ENCODE assay signal across 8 cellular contexts in the genomic region with DNA sequence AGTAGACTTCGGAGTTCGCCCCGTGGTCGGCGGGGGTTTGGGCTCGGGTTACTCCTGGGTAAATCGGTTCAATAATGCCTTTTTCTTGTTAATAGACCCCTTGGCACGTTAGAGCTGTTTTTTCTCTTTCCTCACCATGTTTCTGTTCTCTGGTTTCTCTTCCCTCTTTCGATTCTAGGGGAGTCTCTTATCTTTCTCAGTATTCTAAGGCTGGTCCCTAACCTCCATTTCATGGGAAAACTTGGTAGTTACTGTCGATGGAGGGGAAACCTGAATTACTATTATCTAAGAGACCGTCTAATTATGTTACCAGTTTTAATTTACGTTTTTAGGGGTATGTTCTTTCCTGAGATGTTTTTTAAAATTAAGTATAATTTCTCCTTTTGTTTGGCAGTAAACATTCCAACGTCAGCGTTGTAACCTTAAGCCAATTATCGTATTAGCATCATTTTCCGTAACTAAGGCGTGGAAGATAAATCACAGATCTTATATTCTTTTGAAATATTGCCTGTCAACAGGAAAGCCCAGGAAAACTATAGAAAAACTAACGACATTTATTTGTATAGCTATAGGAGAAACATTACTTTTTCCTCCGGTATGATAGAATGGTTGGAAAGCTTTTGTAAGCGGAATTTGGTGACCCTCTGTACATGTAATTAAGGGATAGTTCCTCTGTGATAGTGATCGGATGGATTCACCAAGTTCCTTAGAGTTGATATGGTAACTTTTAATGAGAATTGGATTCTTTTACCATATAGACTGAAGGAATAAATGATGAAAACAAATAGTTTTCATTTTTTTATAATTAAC. TPM values are rescaled to one million over a fixed set of nuclear protein-coding genes. Genes with fewer than 3 reads are reported as not detected.
DNase-seq lines count a peak whose midpoint lies in the region; ATAC-seq, FAIRE-seq and TF ChIP-seq lines count a peak whose summit lies in the region.

No MANE protein-coding gene starts in this region.

- peaks cover 2% of the 10 kb centered on the region for H3K9me3 Mint-ChIP-seq in Caco-2 (ENCODE audit: unreplicated experiment)

- H3K27ac Mint-ChIP-seq in Caco-2 (ENCODE audit: unreplicated experiment) = peak overlapping the region; percentile 97

- no peak for TF ChIP-seq EP300 in K562 (IDR thresholded peaks at IDR 0.05; ENCODE audit: low read length)

- peaks cover 14% of the 10 kb centered on the region; the same call in 1 of the 2 replicates for H3K4me1 ChIP-seq in Caco-2
- H3K4me1 ChIP-seq in K562 (replicated peaks in 1 of 2; ENCODE audit: control insufficient read depth in 2 of 2, insufficient read depth in 2 of 2, low read length in 2 of 2) = peaks cover 3 to 9% of the 10 kb centered on the region in 2 experiments; a peak in 4 of 5 replicates
- peaks cover 9 to 37% of the 10 kb centered on the region in 2 donors for H3K4me1 ChIP-seq in left lung
- H3K4me1 ChIP-seq in thymus (ENCODE audit: control insufficient read depth, insufficient read depth, low read length) = peaks cover 9% of the 10 kb centered on the region

- POLR2A ChIA-PET in Caco-2 (lab: Charles Lee) (interaction anchor here (0.6 to 1.4 kb wide), 11 partner anchors 8 to 648 kb away, joined by 3 to 14 read pairs (median 7); a partner anchor contains a TSS), K562 (lab: Yijun Ruan, JAX) (interaction anchor here (0.7 to 1.6 kb wide), 7 partner anchors 8 to 85 kb away, joined by 3 to 8 read pairs (median 3); no protein-coding TSS in a partner anchor)

- ATAC-seq in GM21423 (IDR thresholded peaks at IDR 0.05; ENCODE audit: unreplicated experiment) = peak; percentile 21
- ATAC-seq in K562 = peak; percentile 45
- peak; percentile 30 for ATAC-seq in left lung

- in situ Hi-C loops in K562 (cut with MboI) = loop anchor here (25.0 kb wide), 2 partner anchors 637 to 1012 kb away; a partner anchor contains a TSS

- H3K36me3 Mint-ChIP-seq in Caco-2 (ENCODE audit: insufficient read depth, unreplicated experiment) = peaks cover 33% of the 10 kb centered on the region

- H3K4me1 Mint-ChIP-seq in Caco-2 (ENCODE audit: low read depth, unreplicated experiment) = peaks cover 26% of the 10 kb centered on the region

- no peak for TF ChIP-seq POLR2A in K562 (conservative IDR thresholded peaks at IDR 0.05)

- H3K27me3 Mint-ChIP-seq in Caco-2 (ENCODE audit: insufficient read depth, unreplicated experiment) = no peaks in the 10 kb centered on the region

- no peak for TF ChIP-seq RAD21 in K562 (CRISPR knock-in tag; conservative IDR thresholded peaks at IDR 0.05 in 1 of 2, IDR thresholded peaks at IDR 0.05 in 1 of 2)

- DNase-seq in Caco-2 (no peak), LNCaP clone FGC (ENCODE audit: low read depth) (no peak), K562 (ENCODE audit: extremely low read depth in 1 of 4, low spot score in 3 of 4) (no peak), left lung (no peak), NCI-H1092 treated with DMSO at 0.1 percent for 48 hours (lab: John Stamatoyannopoulos, UW) (no peak), NCI-H1048 (lab: John Stamatoyannopoulos, UW) (no peak)

- H3K9me3 ChIP-seq in Caco-2 (no peaks in the 10 kb centered on the region), K562 (replicated peaks; ENCODE audit: control insufficient read depth, insufficient read depth, low read depth, low read length) (no peaks in the 10 kb centered on the region), left lung (peaks cover 0 to 4% of the 10 kb centered on the region in 2 donors), thymus (ENCODE audit: control insufficient read depth) (peaks cover 1% of the 10 kb centered on the region)

- H4K20me1 ChIP-seq in K562 (replicated peaks; ENCODE audit: control insufficient read depth, insufficient read depth, low read length) = peaks cover 12% of the 10 kb centered on the region; the same call in 1 of the 2 replicates

- CTCF ChIA-PET in Caco-2 (lab: Charles Lee) = interaction anchor here (1.0 to 1.6 kb wide), 3 partner anchors 9 to 166 kb away, joined by 3 to 6 read pairs (median 3); no protein-coding TSS in a partner anchor
- CTCF ChIA-PET in K562 (lab: Yijun Ruan, JAX; ENCODE audit: low intra/inter-chr PET ratio) = no interaction called here

- H2AFZ ChIP-seq in K562 (ENCODE audit: low read depth, low read length) = peak overlapping the region; percentile 88

- H3K9me1 ChIP-seq in K562 (ENCODE audit: control insufficient read depth, insufficient read depth, low read length) = no peaks in the 10 kb centered on the region

- H3K36me3 ChIP-seq in Caco-2 (ENCODE audit: control insufficient read depth, insufficient read depth, low read length) (no peaks in the 10 kb centered on the region), K562 (ENCODE audit: control insufficient read depth, insufficient read depth, low read length) (peaks cover 25% of the 10 kb centered on the region; the same call in 2 of the 3 replicates), left lung (no peaks in the 10 kb centered on the region), thymus (ENCODE audit: control insufficient read depth, insufficient read depth) (no peaks in the 10 kb centered on the region)

- no peaks in the 10 kb centered on the region for H3K27me3 ChIP-seq in Caco-2 (replicated peaks; ENCODE audit: control insufficient read depth, insufficient read depth, low read length)
- no peaks in the 10 kb centered on the region for H3K27me3 ChIP-seq in K562 (ENCODE audit: control insufficient read depth in 2 of 2, insufficient read depth in 2 of 2, low read length in 2 of 2)
- H3K27me3 ChIP-seq in left lung = no peaks in the 10 kb centered on the region
- no peaks in the 10 kb centered on the region for H3K27me3 ChIP-seq in thymus (ENCODE audit: control insufficient read depth, insufficient read depth)

- H3K4me3 Mint-ChIP-seq in Caco-2 (ENCODE audit: unreplicated experiment) = peak overlapping the region; percentile 90

- peak overlapping the region; percentile 85 for H3K4me3 ChIP-seq in Caco-2 (ENCODE audit: low read depth, low read length)
- H3K4me3 ChIP-seq in LNCaP clone FGC (ENCODE audit: low read depth, low read length) = peak overlapping the region; percentile 93
- peak overlapping the region; percentile 94 for H3K4me3 ChIP-seq in K562
- peak overlapping the region; percentile 72 to 88 for H3K4me3 ChIP-seq in left lung
- H3K4me3 ChIP-seq in thymus (ENCODE audit: low read length) = peak overlapping the region; percentile 99

- H3K79me2 ChIP-seq in K562 (ENCODE audit: control insufficient read depth, insufficient read depth, low read length) = peaks cover 66% of the 10 kb centered on the region

- WGBS in K562 (ENCODE audit: insufficient coverage, low coverage, missing lambda C conversion rate) = under 1% methylated on average over 21 of the region's 21 CpGs
- WGBS in thymus = 10% methylated on average over 21 of the region's 21 CpGs

- H3K27ac ChIP-seq in K562 (ENCODE audit: extremely low read depth, low read depth, low read length) (peak overlapping the region; percentile 98), left lung (peak overlapping the region; percentile 96 to 97), thymus (ENCODE audit: low read depth) (peak overlapping the region; percentile 98)

- BruUV-seq in Caco-2 (replicated peaks; lab: Mats Ljungman, UMichigan) (TSS peak; percentile 56), K562 (replicated peaks; lab: Mats Ljungman, UMichigan) (TSS peak; percentile 51)

- TF ChIP-seq CTCF in Caco-2 (IDR thresholded peaks at IDR 0.05; ENCODE audit: insufficient read depth in 1 of 2, low read depth in 1 of 2, low read length in 1 of 2, severe bottlenecking in 1 of 2, unreplicated experiment in 1 of 2) (no peak), LNCaP clone FGC (IDR thresholded peaks at IDR 0.05; ENCODE audit: control insufficient read depth, extremely low read depth, insufficient read depth) (no peak), K562 (IDR thresholded peaks at IDR 0.05 in 2 of 3, conservative IDR thresholded peaks at IDR 0.05 in 1 of 3; ENCODE audit: insufficient read depth in 2 of 3, low read depth in 1 of 3, low read length in 3 of 3) (no peak), left lung (IDR thresholded peaks at IDR 0.05) (no peak)

- intact Hi-C loops in Caco-2 (cut with micrococcal nuclease; ENCODE audit: unreplicated experiment) (no loop called here), K562 (cut with micrococcal nuclease) (no loop called here), left lung (cut with DNase I) (no loop called here)

- H3K9ac ChIP-seq in K562 (ENCODE audit: insufficient read depth in 1 of 2, low read depth in 2 of 2, low read length in 2 of 2) = peak overlapping the region; percentile 94 to 98

- peak overlapping the region; percentile 92 for H3K4me2 ChIP-seq in K562 (ENCODE audit: insufficient read depth, low read length)

- FAIRE-seq in K562 (lab: Jason Lieb, UNC) = no peak

RNA-seq across cellular contexts. Expression of a gene that starts 0.8 kb away (rescaled TPM):
- total RNA-seq in Caco-2 (2022) = 47.7 and 49.7 TPM in 2 replicates
- total RNA-seq in K562 (2011; cell fraction: chromatin; rRNA removed; ENCODE audit: low replicate concordance) = 60.1 and 247 TPM in 2 replicates
- 31.5 and 53.6 TPM in 2 replicates for total RNA-seq in K562 (2011; cell fraction: nucleolus; rRNA removed)
- total RNA-seq in K562 (2011; cell fraction: nucleoplasm; rRNA removed) = 61.0 and 72.3 TPM in 2 replicates
- total RNA-seq in K562 (2014; rRNA removed) = 23.6 and 26.3 TPM in 2 replicates
- 38.8 and 43.3 TPM in 2 replicates for total RNA-seq in K562 (2014; rRNA removed; fragmentation: Illumina TruSeq; extraction: Trizol)
- total RNA-seq in K562 (2015; rRNA removed; fragmentation: Illumina TruSeq; extraction: Trizol) = 36.6 and 39.3 TPM in 2 replicates
- total RNA-seq in K562 (2021) = 28.8 and 30.5 TPM in 2 replicates
- polyA plus RNA-seq in K562 (2011; rRNA removed) = 70.7 and 86.7 TPM in 2 replicates
- 6.4 and 18.1 TPM in 2 replicates for polyA plus RNA-seq in K562 (2011; cell fraction: cytosol; rRNA removed)
- polyA plus RNA-seq in K562 (2011; cell fraction: nucleus; rRNA removed) = 204 and 470 TPM in 2 replicates
- polyA plus RNA-seq in K562 (2012) = 17.4 and 43.5 TPM in 2 replicates
- 24.5 and 26.7 TPM in 2 replicates for polyA plus RNA-seq in K562 (2014; fragmentation: Illumina TruSeq; extraction: Trizol)
- polyA plus RNA-seq in K562 (2014; fragmentation: Nextera tagmentation; extraction: Ambion mirVana) = 1 to 10 TPM; 6.6 to 9.7 TPM
- polyA plus RNA-seq in K562 (2014; rRNA removed) = 32.0 and 39.5 TPM in 2 replicates
- 100.0 and 114 TPM in 2 replicates for polyA minus RNA-seq in K562 (2011; rRNA and poly(A)+ RNA removed)
- polyA minus RNA-seq in K562 (2011; cell fraction: cytosol; rRNA and poly(A)+ RNA removed) = 19.3 and 23.9 TPM in 2 replicates
- 87.2 and 200 TPM in 2 replicates for polyA minus RNA-seq in K562 (2011; cell fraction: nucleus; rRNA and poly(A)+ RNA removed)
- 10 to 100 TPM; 24.2 to 29.1 TPM for total RNA-seq in left lung
- polyA plus RNA-seq in thymus = 15.0 TPM

RNA-seq across cellular contexts. Expression of a gene that starts 15.1 kb away (rescaled TPM):
- total RNA-seq in Caco-2 (2022) = 3.3 and 3.6 TPM in 2 replicates
- 2.4 and 3.3 TPM in 2 replicates for total RNA-seq in K562 (2011; cell fraction: chromatin; rRNA removed; ENCODE audit: low replicate concordance)
- 1.4 and 2.3 TPM in 2 replicates for total RNA-seq in K562 (2011; cell fraction: nucleolus; rRNA removed)
- 3.1 and 3.2 TPM in 2 replicates for total RNA-seq in K562 (2011; cell fraction: nucleoplasm; rRNA removed)
- 1.6 and 2.5 TPM in 2 replicates for total RNA-seq in K562 (2014; rRNA removed)
- total RNA-seq in K562 (2014; rRNA removed; fragmentation: Illumina TruSeq; extraction: Trizol) = 1.3 and 1.7 TPM in 2 replicates
- total RNA-seq in K562 (2015; rRNA removed; fragmentation: Illumina TruSeq; extraction: Trizol) = 1.4 and 1.5 TPM in 2 replicates
- 3.0 TPM in 2 replicates for total RNA-seq in K562 (2021)
- 0.84 and 0.91 TPM in 2 replicates for polyA plus RNA-seq in K562 (2011; rRNA removed)
- 0.66 and 1.0 TPM in 2 replicates for polyA plus RNA-seq in K562 (2011; cell fraction: cytosol; rRNA removed)
- polyA plus RNA-seq in K562 (2011; cell fraction: nucleus; rRNA removed) = 1.2 and 1.5 TPM in 2 replicates
- polyA plus RNA-seq in K562 (2012) = 3.5 and 3.7 TPM in 2 replicates
- 1.8 and 2.0 TPM in 2 replicates for polyA plus RNA-seq in K562 (2014; fragmentation: Illumina TruSeq; extraction: Trizol)
- polyA plus RNA-seq in K562 (2014; fragmentation: Nextera tagmentation; extraction: Ambion mirVana) = under 1 TPM; 0.58 to 0.78 TPM
- polyA plus RNA-seq in K562 (2014; rRNA removed) = 2.2 and 2.4 TPM in 2 replicates
- polyA minus RNA-seq in K562 (2011; rRNA and poly(A)+ RNA removed) = 0.45 and 0.46 TPM in 2 replicates
- polyA minus RNA-seq in K562 (2011; cell fraction: cytosol; rRNA and poly(A)+ RNA removed) = 0.38 and 0.82 TPM in 2 replicates
- 0.94 and 2.0 TPM in 2 replicates for polyA minus RNA-seq in K562 (2011; cell fraction: nucleus; rRNA and poly(A)+ RNA removed)
- total RNA-seq in left lung = 1 to 10 TPM in 1 of 2 donors, under 1 TPM in 1; 0.76 to 1.5 TPM
- polyA plus RNA-seq in thymus = 1.9 TPM
